In genomic region chr6:139016337-139017213, GRCh38 we compare ENCODE assay signal across 9 cellular contexts. TPM values are rescaled to one million over a fixed set of nuclear protein-coding genes. Genes with fewer than 3 reads are reported as not detected.
DNase-seq lines count a peak whose midpoint lies in the region; ATAC-seq and TF ChIP-seq lines count a peak whose summit lies in the region.
"Had no signal": no experiment of that assay in that cellular context is flagged by ENCODE, and none has a peak within 500 bp of the region (broad histone marks: within the 10 kb centered on the region; RNA-seq: fewer than 3 reads in every experiment).

No MANE protein-coding gene starts in this region.

- H3K4me3 ChIP-seq in dorsolateral prefrontal cortex, result no peak overlapping the region
- H3K4me3 ChIP-seq: upper lobe of left lung had no signal

- peak overlapping the region in 33 of 59 donors; percentile 1 to 67 (median 38) for H3K27ac ChIP-seq in dorsolateral prefrontal cortex
- H3K27ac ChIP-seq: upper lobe of left lung had no signal

- no peak for TF ChIP-seq CTCF in dorsolateral prefrontal cortex (IDR thresholded peaks at IDR 0.05 in 54 of 56, conservative IDR thresholded peaks at IDR 0.05 in 2 of 56; ENCODE audit: low read depth in 1 of 56, partially characterized antibody in 56 of 56)
- no peak for TF ChIP-seq CTCF in activated CD8-positive, alpha-beta T cell treated with anti-CD3 and anti-CD28 coated beads for 36 hours (IDR thresholded peaks at IDR 0.05)

- no peak overlapping the region for H3K27ac Mint-ChIP-seq in activated CD8-positive, alpha-beta T cell treated with anti-CD3 and anti-CD28 coated beads for 36 hours

- no peaks in the 10 kb centered on the region for H3K27me3 ChIP-seq in dorsolateral prefrontal cortex
- H3K27me3 ChIP-seq: upper lobe of left lung had no signal

- peaks cover 1% of the 10 kb centered on the region for H3K4me1 Mint-ChIP-seq in activated CD8-positive, alpha-beta T cell treated with anti-CD3 and anti-CD28 coated beads for 36 hours (ENCODE audit: low read depth)

- H3K9me3 Mint-ChIP-seq in activated CD8-positive, alpha-beta T cell treated with anti-CD3 and anti-CD28 coated beads for 36 hours, result no peaks in the 10 kb centered on the region

- no peaks in the 10 kb centered on the region for H3K27me3 Mint-ChIP-seq in activated CD8-positive, alpha-beta T cell treated with anti-CD3 and anti-CD28 coated beads for 36 hours

- ATAC-seq in Right ventricle myocardium inferior (peak; percentile 51), HG03378 (IDR thresholded peaks at IDR 0.05; ENCODE audit: unreplicated experiment) (peak; percentile 96)
- no peak for ATAC-seq in activated CD8-positive, alpha-beta T cell treated with anti-CD3 and anti-CD28 coated beads for 36 hours

- H3K36me3 Mint-ChIP-seq in activated CD8-positive, alpha-beta T cell treated with anti-CD3 and anti-CD28 coated beads for 36 hours (ENCODE audit: low read depth), result no peaks in the 10 kb centered on the region

- no peak overlapping the region for H3K4me3 Mint-ChIP-seq in activated CD8-positive, alpha-beta T cell treated with anti-CD3 and anti-CD28 coated beads for 36 hours

- POLR2A ChIA-PET in activated CD8-positive, alpha-beta T cell treated with anti-CD3 and anti-CD28 coated beads for 36 hours (lab: Charles Lee), result interaction anchor here (1.0 to 1.7 kb wide), 2 partner anchors 10 to 14 kb away, joined by 3 to 5 read pairs; no protein-coding TSS in a partner anchor

- CTCF ChIA-PET in activated CD8-positive, alpha-beta T cell treated with anti-CD3 and anti-CD28 coated beads for 36 hours (lab: Charles Lee), result interaction anchor here (3.0 kb wide), 1 partner anchor 27 kb away, joined by 8 read pairs; no protein-coding TSS in a partner anchor

- DNase-seq in Right ventricle myocardium inferior (ENCODE audit: missing footprints) (no peak), cardiac septum (ENCODE audit: low spot score) (no peak), dorsolateral prefrontal cortex (no peak), EL (no peak)
- DNase-seq in activated CD8-positive, alpha-beta memory T cell treated with anti-CD3 and anti-CD28 coated beads, Interleukin-2, amount 50 U/mL, for 4 hours, result no peak
- DNase-seq in effector CD4-positive, alpha-beta T cell, result no peak
- DNase-seq in activated CD8-positive, alpha-beta T cell treated with anti-CD3 and anti-CD28 coated beads for 36 hours, result no peak
- DNase-seq: upper lobe of left lung had no signal

- intact Hi-C loops in Right ventricle myocardium inferior (cut with DNase I) (no loop called here), cardiac septum (cut with DNase I) (no loop called here), dorsolateral prefrontal cortex (cut with DNase I) (no loop called here)
- intact Hi-C loops in activated CD8-positive, alpha-beta T cell treated with anti-CD3 and anti-CD28 coated beads for 36 hours (cut with micrococcal nuclease), result no loop called here

RNA-seq across cellular contexts. Expression of gene ABRACL, which starts 12.0 kb away (rescaled TPM):
- total RNA-seq in Right ventricle myocardium inferior (7.9 TPM), cardiac septum (5.7 TPM), dorsolateral prefrontal cortex (10 to 100 TPM in 101 of 120 experiments, 1 to 10 TPM in 19; 2.9 to 23.0 (median 14.4) TPM)
- total RNA-seq in activated CD8-positive, alpha-beta T cell treated with anti-CD3 and anti-CD28 coated beads for 36 hours, result 100 to 1,000 TPM; 147 to 155 TPM

RNA-seq across cellular contexts. Expression of gene REPS1, which starts 28.5 kb away (rescaled TPM):
- total RNA-seq in Right ventricle myocardium inferior (31.1 TPM), cardiac septum (43.0 TPM), dorsolateral prefrontal cortex (100 to 1,000 TPM in 42 of 120 experiments, 10 to 100 TPM in 78; 61.3 to 151 (median 92.9) TPM)
- total RNA-seq in activated CD8-positive, alpha-beta T cell treated with anti-CD3 and anti-CD28 coated beads for 36 hours, result 10 to 100 TPM; 44.9 to 46.6 TPM

Comparison
In these comparisons a context has a peak if more than half of its experiments do, and no peak if none do; other contexts are left out.
1. RNA of gene ABRACL, which starts 12.0 kb away (total RNA-seq): 147 to 155 TPM in activated CD8-positive, alpha-beta T cell treated with anti-CD3 and anti-CD28 coated beads for 36 hours; 2.9 to 23.0 TPM in dorsolateral prefrontal cortex, 7.9 TPM in Right ventricle myocardium inferior (single experiment) and 5.7 TPM in cardiac septum (single experiment); every median in the first group is over 4 times any median in the second.